ENCODE assay signal across 8 cellular contexts in genomic region chr7:55074008-55074499, GRCh38. TPM values are rescaled to one million over a fixed set of nuclear protein-coding genes. Genes with fewer than 3 reads are reported as not detected.
DNase-seq lines count a peak whose midpoint lies in the region; ATAC-seq and TF ChIP-seq lines count a peak whose summit lies in the region.

No MANE protein-coding gene starts in this region.

- H3K27me3 Mint-ChIP-seq in IgD-negative memory B cell: peaks cover 9% of the 10 kb centered on the region

- ATAC-seq in GM21737 (IDR thresholded peaks at IDR 0.05; ENCODE audit: unreplicated experiment): peak; percentile 86

- H3K4me3 Mint-ChIP-seq in IgD-negative memory B cell: peak overlapping the region; percentile 73 to 94 (median 87)

- no peaks in the 10 kb centered on the region for H3K36me3 Mint-ChIP-seq in IgD-negative memory B cell

- H3K4me1 Mint-ChIP-seq in IgD-negative memory B cell: peaks cover 15 to 22% (median 20%) of the 10 kb centered on the region in 3 donors

- in situ Hi-C loops in GM13976 (cut with MboI; ENCODE audit: low sequenced_read_pairs, unreplicated experiment): no loop called here

- peak overlapping the region; percentile 65 to 97 (median 91) for H3K27ac Mint-ChIP-seq in IgD-negative memory B cell

- no peaks in the 10 kb centered on the region for H3K9me3 Mint-ChIP-seq in IgD-negative memory B cell

- DNase-seq in GM13976 (ENCODE audit: low spot score) (peak; percentile 76), activated T-cell treated with anti-CD3 and anti-CD28 coated beads for 24 hours (ENCODE audit: low read depth) (peak; percentile 7), germinal center (ENCODE audit: low spot score) (peak; percentile 77), smooth muscle cell of the brain vasculature (ENCODE audit: low read depth, low spot score) (peak; percentile 86), NCI-H187 treated with DMSO at 0.1 percent for 48 hours (lab: John Stamatoyannopoulos, UW) (no peak), globus pallidus (ENCODE audit: low spot score) (no peak)

- no peak for TF ChIP-seq CTCF in GM13976 (IDR thresholded peaks at IDR 0.05; ENCODE audit: borderline replicate concordance, control extremely low read depth, extremely low read depth, insufficient read depth, missing control alignments)

RNA-seq across cellular contexts. Expression of gene EGFR, which starts 55.2 kb away (rescaled TPM):
- not detected for polyA plus RNA-seq in IgD-negative memory B cell

Comparison
In these comparisons a context has a peak if more than half of its experiments do, and no peak if none do; other contexts are left out.
1. DNase-seq: peak in GM13976 (single experiment), activated T-cell treated with anti-CD3 and anti-CD28 coated beads for 24 hours (single experiment), germinal center (single experiment) and smooth muscle cell of the brain vasculature (single experiment); none in NCI-H187 treated with DMSO at 0.1 percent for 48 hours (single experiment) and globus pallidus (single experiment).